ENCODE assay signal across 21 cellular contexts in the genomic region with DNA sequence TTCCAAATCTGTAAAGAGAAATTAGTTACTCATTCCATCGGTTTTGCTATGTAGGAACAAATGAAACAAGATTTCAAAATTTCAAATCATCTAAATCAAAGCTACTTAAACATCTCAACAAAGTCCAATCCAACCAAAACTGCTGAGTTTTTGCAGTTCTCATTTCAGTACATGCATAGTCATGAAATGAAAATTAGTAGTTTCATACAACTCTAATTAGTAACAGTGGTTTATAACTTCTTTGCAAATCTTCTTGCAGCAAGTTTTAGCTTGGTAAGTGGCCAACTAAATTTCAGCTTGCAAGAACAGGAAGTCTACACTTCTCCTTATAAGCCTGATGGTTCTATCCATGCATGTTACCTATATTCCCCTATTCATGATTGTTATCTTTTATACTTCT.
DNase-seq lines count a peak whose midpoint lies in the region; ATAC-seq and TF ChIP-seq lines count a peak whose summit lies in the region.
"Had no signal": no experiment of that assay in that cellular context is flagged by ENCODE, and none has a peak within 500 bp of the region (broad histone marks: within the 10 kb centered on the region; RNA-seq: fewer than 3 reads in every experiment).

No MANE protein-coding gene starts in this region.

- POLR2A ChIA-PET in T-cell (lab: Charles Lee) (no interaction called here), Caco-2 (lab: Charles Lee) (no interaction called here)

- DNase-seq in NCI-H1436 (lab: John Stamatoyannopoulos, UW) (no peak), T-cell (no peak), Caco-2 (no peak), thyroid gland (no peak)
- DNase-seq: activated CD4-positive, alpha-beta T cell treated with anti-CD3 and anti-CD28 coated beads, Interleukin-2, amount 50 U/mL, for 48 hours; activated naive CD4-positive, alpha-beta T cell treated with anti-CD3 and anti-CD28 coated beads, Interleukin-2, amount 10 ng/mL, durations not matched to agents 7 days and 5 days; activated T-cell treated with anti-CD3 and anti-CD28 coated beads for 4 hours; aorta; effector CD4-positive, alpha-beta T cell; EL; NCI-H1417 treated with DMSO at 0.1 percent for 48 hours; NCI-H2171; NCI-H526 treated with DMSO at 0.1 percent for 48 hours; stimulated activated naive CD8-positive, alpha-beta T cell treated with anti-CD3 and anti-CD28 coated beads, Interleukin-15, Interleukin-2, amounts not matched to agents 100 U/mL and 50 U/mL, for 24 hours had no signal

- H3K9me3 Mint-ChIP-seq in T-cell (peaks cover 13 to 21% (median 18%) of the 10 kb centered on the region in 3 donors), Caco-2 (ENCODE audit: unreplicated experiment) (peaks cover 20% of the 10 kb centered on the region)

- H3K27ac Mint-ChIP-seq in T-cell (no peak overlapping the region), Caco-2 (ENCODE audit: unreplicated experiment) (no peak overlapping the region)
- H3K27ac Mint-ChIP-seq: activated naive CD4-positive, alpha-beta T cell treated with anti-CD3 and anti-CD28 coated beads, Interleukin-2, amount 10 ng/mL, durations not matched to agents 7 days and 5 days; B cell; natural killer cell treated with Interleukin-12 subunit alpha and Interleukin-12 subunit beta and Interleukin-15 and Interleukin-18, amount 100 ng/mL, for 72 hours had no signal

- peak; percentile 88 for ATAC-seq in GM18867 (IDR thresholded peaks at IDR 0.05; ENCODE audit: unreplicated experiment)
- ATAC-seq in GM19467 (IDR thresholded peaks at IDR 0.05; ENCODE audit: unreplicated experiment), result peak; percentile 54
- ATAC-seq in HG03432 (IDR thresholded peaks at IDR 0.05; ENCODE audit: unreplicated experiment), result peak; percentile 90
- no peak for ATAC-seq in T-cell (replicated peaks in 1 of 4)
- ATAC-seq: natural killer cell treated with Interleukin-12 subunit alpha and Interleukin-12 subunit beta and Interleukin-15 and Interleukin-18, amount 100 ng/mL, for 72 hours; stimulated activated naive CD8-positive, alpha-beta T cell treated with anti-CD3 and anti-CD28 coated beads, Interleukin-15, Interleukin-2, amounts not matched to agents 100 U/mL and 50 U/mL, for 24 hours had no signal

- TF ChIP-seq CTCF in Caco-2 (IDR thresholded peaks at IDR 0.05; ENCODE audit: insufficient read depth in 1 of 2, low read depth in 1 of 2, low read length in 1 of 2, severe bottlenecking in 1 of 2, unreplicated experiment in 1 of 2) (no peak), thyroid gland (IDR thresholded peaks at IDR 0.05) (no peak)

- H3K27ac ChIP-seq in thyroid gland, result no peak overlapping the region
- H3K27ac ChIP-seq: parathyroid adenoma, tibial nerve had no signal

- peaks cover 4 to 5% of the 10 kb centered on the region in 2 donors for H3K27me3 Mint-ChIP-seq in T-cell
- H3K27me3 Mint-ChIP-seq in Caco-2 (ENCODE audit: insufficient read depth, unreplicated experiment), result no peaks in the 10 kb centered on the region
- H3K27me3 Mint-ChIP-seq: activated naive CD4-positive, alpha-beta T cell treated with anti-CD3 and anti-CD28 coated beads, Interleukin-2, amount 10 ng/mL, durations not matched to agents 7 days and 5 days; B cell; natural killer cell treated with Interleukin-12 subunit alpha and Interleukin-12 subunit beta and Interleukin-15 and Interleukin-18, amount 100 ng/mL, for 72 hours had no signal

- no peak for TF ChIP-seq POLR2A in thyroid gland (IDR thresholded peaks at IDR 0.05)

- H3K9me3 ChIP-seq in Caco-2, result peaks cover 15% of the 10 kb centered on the region
- H3K9me3 ChIP-seq in thyroid gland, result no peaks in the 10 kb centered on the region

- WGBS in thyroid gland, 2 donors, result 81 to 90% methylated on average over 1 of the region's 1 CpG

- H3K4me3 ChIP-seq in Caco-2 (ENCODE audit: low read depth, low read length) (no peak overlapping the region), thyroid gland (replicated peaks in 1 of 3) (no peak overlapping the region)
- H3K4me3 ChIP-seq: tibial nerve had no signal

- intact Hi-C loops in Caco-2 (cut with micrococcal nuclease; ENCODE audit: unreplicated experiment) (no loop called here), thyroid gland (cut with DNase I) (no loop called here)

- H3K36me3 ChIP-seq in Caco-2 (ENCODE audit: control insufficient read depth, insufficient read depth, low read length), result no peaks in the 10 kb centered on the region
- no peaks in the 10 kb centered on the region for H3K36me3 ChIP-seq in thyroid gland

- H3K4me1 Mint-ChIP-seq in T-cell, result no peaks in the 10 kb centered on the region
- H3K4me1 Mint-ChIP-seq in Caco-2 (ENCODE audit: low read depth, unreplicated experiment), result no peaks in the 10 kb centered on the region
- H3K4me1 Mint-ChIP-seq: activated naive CD4-positive, alpha-beta T cell treated with anti-CD3 and anti-CD28 coated beads, Interleukin-2, amount 10 ng/mL, durations not matched to agents 7 days and 5 days; B cell had no signal

- CTCF ChIA-PET in T-cell (lab: Charles Lee), result interaction anchor here in 1 of 2 donors (0.5 kb wide), 1 partner anchor 463 kb away, joined by 4 read pairs; no protein-coding TSS in a partner anchor
- CTCF ChIA-PET in Caco-2 (lab: Charles Lee), result no interaction called here

- no peaks in the 10 kb centered on the region for H3K36me3 Mint-ChIP-seq in T-cell
- H3K36me3 Mint-ChIP-seq in Caco-2 (ENCODE audit: insufficient read depth, unreplicated experiment), result no peaks in the 10 kb centered on the region
- H3K36me3 Mint-ChIP-seq: activated naive CD4-positive, alpha-beta T cell treated with anti-CD3 and anti-CD28 coated beads, Interleukin-2, amount 10 ng/mL, durations not matched to agents 7 days and 5 days had no signal

- H3K4me3 Mint-ChIP-seq in T-cell (no peak overlapping the region), Caco-2 (ENCODE audit: unreplicated experiment) (no peak overlapping the region)
- H3K4me3 Mint-ChIP-seq: activated naive CD4-positive, alpha-beta T cell treated with anti-CD3 and anti-CD28 coated beads, Interleukin-2, amount 10 ng/mL, durations not matched to agents 7 days and 5 days; B cell; natural killer cell treated with Interleukin-12 subunit alpha and Interleukin-12 subunit beta and Interleukin-15 and Interleukin-18, amount 100 ng/mL, for 72 hours had no signal

- no TSS peak for BruUV-seq in Caco-2 (replicated peaks; lab: Mats Ljungman, UMichigan)

- H3K27me3 ChIP-seq in Caco-2 (replicated peaks; ENCODE audit: control insufficient read depth, insufficient read depth, low read length) (no peaks in the 10 kb centered on the region), thyroid gland (no peaks in the 10 kb centered on the region)
- H3K27me3 ChIP-seq: tibial nerve had no signal

- H3K4me1 ChIP-seq in Caco-2, result no peaks in the 10 kb centered on the region
- H3K4me1 ChIP-seq in thyroid gland, result no peaks in the 10 kb centered on the region
- H3K4me1 ChIP-seq: parathyroid adenoma, tibial nerve had no signal

Comparison
In these comparisons a context has a peak if more than half of its experiments do, and no peak if none do; other contexts are left out.
1. ATAC-seq: peak in GM18867 (single experiment), GM19467 (single experiment) and HG03432 (single experiment); none in T-cell (0 of 4).